Comparison of ENCODE assay signal across 8 cellular contexts in genomic region chr9:128689293-128689770, GRCh38. TPM values are rescaled to one million over a fixed set of nuclear protein-coding genes. Genes with fewer than 3 reads are reported as not detected.
DNase-seq lines count a peak whose midpoint lies in the region; ATAC-seq and TF ChIP-seq lines count a peak whose summit lies in the region.

No MANE protein-coding gene starts in this region.

- H3K4me1 Mint-ChIP-seq in effector memory CD8-positive, alpha-beta T cell (ENCODE audit: low read depth in 2 of 2), result peaks cover 44 to 55% of the 10 kb centered on the region in 2 donors
- H3K4me1 Mint-ChIP-seq in type B pancreatic cell (ENCODE audit: unreplicated experiment), result peaks cover 38% of the 10 kb centered on the region

- no peak overlapping the region for H3K27ac Mint-ChIP-seq in effector memory CD8-positive, alpha-beta T cell
- no peak overlapping the region for H3K27ac Mint-ChIP-seq in type B pancreatic cell

- DNase-seq in NCI-H2227 (lab: John Stamatoyannopoulos, UW; ENCODE audit: unreplicated experiment) (peak; percentile 82), NCI-H2227 treated with DMSO at 0.1 percent for 48 hours (lab: John Stamatoyannopoulos, UW) (no peak), T-helper 9 cell (peak; percentile 57), mucosa of gallbladder (ENCODE audit: low spot score) (peak; percentile 43), type B pancreatic cell (ENCODE audit: extremely low spot score, unreplicated experiment) (no peak), RKO (ENCODE audit: low spot score) (no peak)
- DNase-seq in effector memory CD8-positive, alpha-beta T cell, result peak in 2 of 3 experiments; percentile 46 to 48

- peaks cover 58% of the 10 kb centered on the region for H3K36me3 Mint-ChIP-seq in effector memory CD8-positive, alpha-beta T cell (ENCODE audit: insufficient read depth)
- peaks cover 35% of the 10 kb centered on the region for H3K36me3 Mint-ChIP-seq in type B pancreatic cell

- TF ChIP-seq CTCF in type B pancreatic cell (conservative IDR thresholded peaks at IDR 0.05), result no peak

- H3K27me3 Mint-ChIP-seq in effector memory CD8-positive, alpha-beta T cell, result no peaks in the 10 kb centered on the region
- peaks cover 4% of the 10 kb centered on the region for H3K27me3 Mint-ChIP-seq in type B pancreatic cell

- no peaks in the 10 kb centered on the region for H3K9me3 Mint-ChIP-seq in effector memory CD8-positive, alpha-beta T cell
- H3K9me3 Mint-ChIP-seq in type B pancreatic cell, result no peaks in the 10 kb centered on the region

- ATAC-seq in HG03097 (IDR thresholded peaks at IDR 0.05; ENCODE audit: low FRiP score, unreplicated experiment), result peak; percentile 11
- ATAC-seq in effector memory CD8-positive, alpha-beta T cell (replicated peaks), result peak; percentile 20

- peak overlapping the region; percentile 78 to 82 for H3K4me3 Mint-ChIP-seq in effector memory CD8-positive, alpha-beta T cell
- peak overlapping the region; percentile 55 for H3K4me3 Mint-ChIP-seq in type B pancreatic cell

RNA-seq across cellular contexts. Expression of gene SET, which starts 0.3 kb away (rescaled TPM):
- total RNA-seq in mucosa of gallbladder (198 TPM), type B pancreatic cell (ENCODE audit: low replicate concordance) (450 and 545 TPM in 2 replicates)

RNA-seq across cellular contexts. Expression of gene PKN3, which starts 13.0 kb away (rescaled TPM):
- total RNA-seq in mucosa of gallbladder, result 9.4 TPM
- 6.9 and 11.7 TPM in 2 replicates for total RNA-seq in type B pancreatic cell (ENCODE audit: low replicate concordance)

RNA-seq across cellular contexts. Expression of gene DYNC2I2, which starts 32.7 kb away (rescaled TPM):
- total RNA-seq in mucosa of gallbladder, result 56.7 TPM
- total RNA-seq in type B pancreatic cell (ENCODE audit: low replicate concordance), result 65.0 and 70.6 TPM in 2 replicates

RNA-seq across cellular contexts. Expression of gene ZDHHC12, which starts 34.6 kb away (rescaled TPM):
- total RNA-seq in mucosa of gallbladder (66.2 TPM), type B pancreatic cell (ENCODE audit: low replicate concordance) (25.6 and 53.5 TPM in 2 replicates)

Comparison
In these comparisons a context has a peak if more than half of its experiments do, and no peak if none do; other contexts are left out.
1. DNase-seq: peak in NCI-H2227 (single experiment), T-helper 9 cell (single experiment), effector memory CD8-positive, alpha-beta T cell (2 of 3) and mucosa of gallbladder (single experiment); none in NCI-H2227 treated with DMSO at 0.1 percent for 48 hours (single experiment), type B pancreatic cell (single experiment) and RKO (single experiment).